Comparison of ENCODE assay signal across 1 cellular context in the genomic region with DNA sequence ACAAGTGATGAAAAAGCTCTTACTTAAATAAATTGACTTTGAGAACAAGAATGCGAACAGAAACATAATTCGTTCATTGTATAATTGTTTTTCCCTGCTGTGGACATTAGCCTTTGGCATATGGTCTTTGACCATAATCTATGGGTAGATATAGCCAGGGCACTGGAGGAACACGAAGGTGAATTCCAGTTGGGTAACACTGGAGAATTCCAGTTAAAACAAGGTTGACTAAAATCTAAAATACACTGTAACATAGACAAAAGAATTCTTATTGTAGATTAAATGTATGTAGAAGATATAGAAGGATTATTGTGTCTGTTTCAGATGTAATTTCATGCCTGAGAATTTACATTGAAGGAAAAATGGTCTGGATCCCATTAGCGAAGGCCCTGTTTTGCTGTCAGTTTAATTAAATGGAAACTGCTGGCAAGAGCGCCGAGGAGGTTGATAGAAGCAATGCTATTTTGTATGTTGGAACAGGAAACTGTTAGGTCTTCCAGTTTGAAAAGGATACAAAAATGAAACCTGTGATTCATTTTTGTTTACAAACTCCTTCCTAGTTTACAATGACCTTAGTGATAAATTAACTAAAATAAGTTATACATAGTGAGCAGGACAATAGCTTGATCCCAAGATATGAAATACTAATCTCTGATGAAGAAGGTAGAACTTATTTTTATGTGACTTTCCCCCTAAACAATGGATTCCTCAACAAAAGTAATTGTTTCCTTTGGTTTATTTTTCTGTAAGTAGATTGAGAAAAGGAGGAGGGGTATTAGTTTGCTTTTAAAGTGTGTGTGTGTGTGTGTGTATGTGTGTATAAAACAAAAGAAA.
TF ChIP-seq lines count a peak whose summit lies in the region.

No MANE protein-coding gene starts in this region.

TF ChIP-seq in HepG2, 621 proteins besides CTCF, POLR2A, EP300 and RAD21 (continued from another document):
- peak; percentile 29; the same call in 1 of the 2 replicates for TF ChIP-seq HOMEZ (CRISPR knock-in tag; IDR thresholded peaks at IDR 0.05; ENCODE audit: low read depth)
- no peak for TF ChIP-seq THAP9 (CRISPR knock-in tag; IDR thresholded peaks at IDR 0.05; ENCODE audit: borderline replicate concordance)
